18 cellular contexts compared by ENCODE assay signal in the genomic region with DNA sequence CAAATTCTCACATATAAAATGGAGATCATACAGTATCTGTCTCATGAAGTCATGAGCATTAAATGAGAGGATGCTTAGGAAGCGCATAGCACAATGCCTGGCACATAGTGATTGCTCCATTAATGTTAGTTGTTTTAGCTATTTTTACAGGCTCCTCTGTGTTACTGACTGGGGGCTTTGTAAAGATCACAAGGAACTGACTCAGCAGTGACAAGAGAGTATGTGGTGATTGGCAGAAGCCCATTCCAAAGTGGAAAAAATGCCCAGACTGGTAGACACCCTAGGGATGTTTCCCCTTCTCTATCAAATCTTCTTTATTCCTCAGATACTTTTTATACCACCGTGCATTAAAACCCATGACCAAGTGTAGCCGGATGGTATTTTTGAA. TPM values are rescaled to one million over a fixed set of nuclear protein-coding genes. Genes with fewer than 3 reads are reported as not detected.
DNase-seq lines count a peak whose midpoint lies in the region; ATAC-seq and TF ChIP-seq lines count a peak whose summit lies in the region.
"Had no signal": no experiment of that assay in that cellular context is flagged by ENCODE, and none has a peak within 500 bp of the region (broad histone marks: within the 10 kb centered on the region; RNA-seq: fewer than 3 reads in every experiment).

No MANE protein-coding gene starts in this region.

- ATAC-seq in HG03045 (IDR thresholded peaks at IDR 0.05; ENCODE audit: unreplicated experiment) (no peak), HG02610 (IDR thresholded peaks at IDR 0.05; ENCODE audit: unreplicated experiment) (no peak)
- ATAC-seq: naive thymus-derived CD8-positive, alpha-beta T cell had no signal

- H3K27me3 ChIP-seq in mammary epithelial cell (ENCODE audit: insufficient read depth, low read length): no peaks in the 10 kb centered on the region
- no peaks in the 10 kb centered on the region for H3K27me3 ChIP-seq in transverse colon

- BruUV-seq in MCF 10A (replicated peaks; lab: Mats Ljungman, UMichigan): no TSS peak
- no TSS peak for BruUV-seq in mammary epithelial cell (replicated peaks; lab: Mats Ljungman, UMichigan)

- CTCF ChIA-PET in MCF 10A (lab: Yijun Ruan, JAX) (interaction anchor here (1.0 to 3.8 kb wide), 3 partner anchors 33 to 443 kb away, joined by 3 to 17 read pairs (median 3); a partner anchor contains a TSS), mammary epithelial cell (lab: Charles Lee; ENCODE audit: low non-redundant PET) (no interaction called here)

- peaks cover 47% of the 10 kb centered on the region for H3K4me1 Mint-ChIP-seq in MCF 10A (ENCODE audit: insufficient read depth, unreplicated experiment)
- H3K4me1 Mint-ChIP-seq: naive thymus-derived CD8-positive, alpha-beta T cell had no signal

- no peaks in the 10 kb centered on the region for H3K27me3 Mint-ChIP-seq in MCF 10A (ENCODE audit: insufficient read depth, unreplicated experiment)

- H3K36me3 ChIP-seq in mammary epithelial cell (ENCODE audit: insufficient read depth, low read length) (no peaks in the 10 kb centered on the region), transverse colon (no peaks in the 10 kb centered on the region)

- H3K36me3 Mint-ChIP-seq in MCF 10A (ENCODE audit: insufficient read depth, unreplicated experiment): peaks cover 20% of the 10 kb centered on the region
- H3K36me3 Mint-ChIP-seq: naive thymus-derived CD8-positive, alpha-beta T cell had no signal

- peak overlapping the region; percentile 72 for H3K27ac Mint-ChIP-seq in MCF 10A (ENCODE audit: low read depth, unreplicated experiment)
- H3K27ac Mint-ChIP-seq: activated CD4-positive, alpha-beta memory T cell treated with anti-CD3 and anti-CD28 coated beads, Interleukin-2, amount 10 ng/mL, durations not matched to agents 7 days and 5 days; activated T-helper 2 cell treated with anti-CD3 and anti-CD28 coated beads, Interferon-gamma antibody, Interleukin-2, Interleukin-4, amounts not matched to agents 10 μg/mL and 5 μg/mL and 100 μg/mL, durations not matched to agents 14 hours and 24 hours and 36 hours; naive thymus-derived CD8-positive, alpha-beta T cell had no signal

- H2AFZ ChIP-seq in mammary epithelial cell (ENCODE audit: low read depth, low read length): no peak overlapping the region

- dilution Hi-C loops in mammary epithelial cell (cut with HindIII; ENCODE audit: low sequenced_read_pairs): no loop called here

- POLR2A ChIA-PET in MCF 10A (lab: Yijun Ruan, JAX): interaction anchor here (0.7 to 1.5 kb wide), 2 partner anchors 11 to 420 kb away, joined by 3 to 5 read pairs; no protein-coding TSS in a partner anchor

- DNase-seq in MCF 10A (ENCODE audit: unreplicated experiment): no peak
- DNase-seq in mammary epithelial cell: no peak
- DNase-seq in caudate nucleus (lab: John Stamatoyannopoulos, UW): no peak
- DNase-seq in medulla oblongata (ENCODE audit: extremely low spot score): peak; percentile 51
- no peak for DNase-seq in transverse colon
- no peak for DNase-seq in cortex of kidney (lab: John Stamatoyannopoulos, UW)
- DNase-seq: 8988T; activated CD4-positive, alpha-beta memory T cell treated with anti-CD3 and anti-CD28 coated beads, Interleukin-2, amount 10 ng/mL, durations not matched to agents 7 days and 5 days; effector memory CD4-positive, alpha-beta T cell; naive thymus-derived CD8-positive, alpha-beta T cell; NCI-H187 treated with DMSO at 0.1 percent for 48 hours; NCI-H526 treated with DMSO at 0.1 percent for 48 hours; retina; stimulated activated naive CD4-positive, alpha-beta T cell had no signal

- H3K27ac ChIP-seq in mammary epithelial cell (ENCODE audit: insufficient read depth, low read depth, low read length): no peak overlapping the region
- peak overlapping the region; percentile 3 for H3K27ac ChIP-seq in caudate nucleus (ENCODE audit: low read depth, low read length)
- H3K27ac ChIP-seq in transverse colon: peak overlapping the region; percentile 14 to 57 (median 24)
- H3K27ac ChIP-seq: KMS-11 had no signal

- H3K4me1 ChIP-seq in mammary epithelial cell (ENCODE audit: insufficient read depth, low read length) (peaks cover 31% of the 10 kb centered on the region), transverse colon (no peaks in the 10 kb centered on the region)

- TF ChIP-seq EP300 in transverse colon (IDR thresholded peaks at IDR 0.05; ENCODE audit: low read depth): no peak

- 94% methylated on average over 3 of the region's 3 CpGs for WGBS in mammary epithelial cell (ENCODE audit: low coverage, missing lambda C conversion rate)
- 91 to 100% methylated on average over 2 to 3 of the region's 3 CpGs for WGBS in transverse colon (ENCODE audit: low coverage in 1 of 2), 2 donors

- no peak overlapping the region for H3K4me3 Mint-ChIP-seq in MCF 10A (ENCODE audit: unreplicated experiment)
- H3K4me3 Mint-ChIP-seq: activated CD4-positive, alpha-beta memory T cell treated with anti-CD3 and anti-CD28 coated beads, Interleukin-2, amount 10 ng/mL, durations not matched to agents 7 days and 5 days; naive thymus-derived CD8-positive, alpha-beta T cell had no signal

- TF ChIP-seq CTCF in MCF 10A (IDR thresholded peaks at IDR 0.05; ENCODE audit: unreplicated experiment): no peak
- TF ChIP-seq CTCF in mammary epithelial cell (conservative IDR thresholded peaks at IDR 0.05 in 1 of 2, IDR thresholded peaks at IDR 0.05 in 1 of 2; ENCODE audit: extremely low read depth in 1 of 2, insufficient read depth in 1 of 2, low read depth in 1 of 2, low read length in 2 of 2): no peak
- TF ChIP-seq CTCF in transverse colon (IDR thresholded peaks at IDR 0.05): no peak

- no peak overlapping the region for H3K4me2 ChIP-seq in mammary epithelial cell (ENCODE audit: insufficient read depth, low read depth, low read length)
- H3K4me2 ChIP-seq: KMS-11 had no signal

- TF ChIP-seq POLR2A in transverse colon (IDR thresholded peaks at IDR 0.05): no peak

- no peak overlapping the region for H3K9ac ChIP-seq in mammary epithelial cell (ENCODE audit: insufficient read depth, low read length)
- H3K9ac ChIP-seq: KMS-11 had no signal

- H4K20me1 ChIP-seq in mammary epithelial cell (ENCODE audit: insufficient read depth, low read length): no peaks in the 10 kb centered on the region

- intact Hi-C loops in MCF 10A (cut with micrococcal nuclease) (no loop called here), mammary epithelial cell (cut with micrococcal nuclease) (no loop called here), transverse colon (cut with DNase I; ENCODE audit: low total_unique reads) (loop anchor here (5.0 kb wide), 1 partner anchor 1422 kb away; no protein-coding TSS in a partner anchor)

- H3K4me3 ChIP-seq in mammary epithelial cell (replicated peaks in 1 of 3; ENCODE audit: insufficient read depth in 1 of 3, low read depth in 2 of 3, low read length in 3 of 3) (no peak overlapping the region), transverse colon (no peak overlapping the region)

- H3K79me2 ChIP-seq in mammary epithelial cell (ENCODE audit: insufficient read depth, low read length): peaks cover 4% of the 10 kb centered on the region

- H3K9me3 ChIP-seq in mammary epithelial cell (replicated peaks; ENCODE audit: insufficient read depth, low read length) (no peaks in the 10 kb centered on the region), transverse colon (no peaks in the 10 kb centered on the region)

- in situ Hi-C loops in mammary epithelial cell (cut with MboI; ENCODE audit: low sequenced_read_pairs in 2 of 2): no loop called here
- in situ Hi-C loops in transverse colon (cut with MboI; ENCODE audit: low pct_ligation_motif_present in 1 of 4, low pct_unique_long_range_greater_than_20kb in 1 of 4, low sequenced_read_pairs in 3 of 4): no loop called here

- no peaks in the 10 kb centered on the region for H3K9me3 Mint-ChIP-seq in MCF 10A (ENCODE audit: unreplicated experiment)
- H3K9me3 Mint-ChIP-seq: activated CD4-positive, alpha-beta memory T cell treated with anti-CD3 and anti-CD28 coated beads, Interleukin-2, amount 10 ng/mL, durations not matched to agents 7 days and 5 days; activated T-helper 2 cell treated with anti-CD3 and anti-CD28 coated beads, Interferon-gamma antibody, Interleukin-2, Interleukin-4, amounts not matched to agents 10 μg/mL and 5 μg/mL and 100 μg/mL, durations not matched to agents 14 hours and 24 hours and 36 hours; naive thymus-derived CD8-positive, alpha-beta T cell had no signal

RNA-seq across cellular contexts. Expression of a gene that starts 33.5 kb away (rescaled TPM):
- total RNA-seq in MCF 10A (2022): 168 and 206 TPM in 2 replicates
- 10 to 100 TPM; 17.3 to 38.6 TPM for total RNA-seq in mammary epithelial cell
- polyA plus RNA-seq in mammary epithelial cell: 21.6 TPM
- polyA minus RNA-seq in mammary epithelial cell: 34.9 TPM
- total RNA-seq in transverse colon: 1 to 10 TPM; 4.2 to 6.5 (median 4.7) TPM
- total RNA-seq: activated T-helper 2 cell treated with anti-CD3 and anti-CD28 coated beads, Interferon-gamma antibody, Interleukin-2, Interleukin-4, amounts not matched to agents 10 μg/mL and 5 μg/mL and 100 μg/mL, durations not matched to agents 14 hours and 24 hours and 36 hours; naive thymus-derived CD8-positive, alpha-beta T cell had no signal
- polyA plus RNA-seq: naive thymus-derived CD8-positive, alpha-beta T cell had no signal
